19 cellular contexts compared by ENCODE assay signal in genomic region chr16:83040174-83040573, GRCh38.
DNase-seq lines count a peak whose midpoint lies in the region; TF ChIP-seq lines count a peak whose summit lies in the region.
"Had no signal": no experiment of that assay in that cellular context is flagged by ENCODE, and none has a peak within 500 bp of the region (broad histone marks: within the 10 kb centered on the region; RNA-seq: fewer than 3 reads in every experiment).

No MANE protein-coding gene starts in this region.

- no peak overlapping the region for H3K4me3 Mint-ChIP-seq in nephron progenitor cell
- H3K4me3 Mint-ChIP-seq: nephron had no signal

- H3K23ac ChIP-seq in mesenchymal stem cell (ENCODE audit: low read length in 2 of 2): no peak overlapping the region

- no peak overlapping the region for H3K4me2 ChIP-seq in mesenchymal stem cell (ENCODE audit: low read length, poor library complexity, severe bottlenecking)

- no peak overlapping the region for H3K27ac Mint-ChIP-seq in nephron progenitor cell
- H3K27ac Mint-ChIP-seq: nephron had no signal

- H3K4me3 ChIP-seq in GM12865 (ENCODE audit: low read depth, low read length) (no peak overlapping the region), choroid plexus epithelial cell (ENCODE audit: low read depth, low read length) (no peak overlapping the region), mesenchymal stem cell (ENCODE audit: insufficient read depth in 1 of 2, low read depth in 1 of 2, low read length in 2 of 2) (no peak overlapping the region), adrenal gland (no peak overlapping the region)
- H3K4me3 ChIP-seq: colonic mucosa had no signal

- 54% methylated on average over 4 of the region's 4 CpGs for WGBS in mesenchymal stem cell
- 62 to 73% (median 66%) methylated on average over 4 of the region's 4 CpGs for WGBS in adrenal gland, 4 donors

- H3K9me3 Mint-ChIP-seq in nephron progenitor cell: peaks cover 4% of the 10 kb centered on the region
- H3K9me3 Mint-ChIP-seq: nephron had no signal

- H3K27ac ChIP-seq in mesenchymal stem cell (ENCODE audit: low read length, poor library complexity, severe bottlenecking) (no peak overlapping the region), adrenal gland (no peak overlapping the region)
- H3K27ac ChIP-seq: colonic mucosa had no signal

- peak overlapping the region; percentile 31 for H4K8ac ChIP-seq in mesenchymal stem cell (ENCODE audit: low read length)

- TF ChIP-seq POLR2A in adrenal gland (IDR thresholded peaks at IDR 0.05): no peak

- TF ChIP-seq CTCF in GM12865 (IDR thresholded peaks at IDR 0.05; ENCODE audit: insufficient read depth, low read depth, low read length, missing control alignments) (no peak), choroid plexus epithelial cell (conservative IDR thresholded peaks at IDR 0.05; ENCODE audit: low read depth, low read length) (no peak), nephron progenitor cell (IDR thresholded peaks at IDR 0.05) (no peak), adrenal gland (IDR thresholded peaks at IDR 0.05) (no peak)

- peaks cover 13% of the 10 kb centered on the region for H3K27me3 Mint-ChIP-seq in nephron progenitor cell (ENCODE audit: low read depth, poor library complexity)

- H2AFZ ChIP-seq in mesenchymal stem cell (ENCODE audit: low read depth, low read length): no peak overlapping the region

- H2BK120ac ChIP-seq in mesenchymal stem cell (ENCODE audit: low read depth, low read length): no peak overlapping the region

- no peak overlapping the region for H2AK5ac ChIP-seq in mesenchymal stem cell (ENCODE audit: low read length, severe bottlenecking)

- peak overlapping the region in 1 of 2 experiments; percentile 37 for H3K14ac ChIP-seq in mesenchymal stem cell (ENCODE audit: low read length in 2 of 2)

- H3K79me1 ChIP-seq in mesenchymal stem cell (replicated peaks; ENCODE audit: low read length, poor library complexity, severe bottlenecking): peaks cover 2% of the 10 kb centered on the region

- H3K27me3 ChIP-seq in mesenchymal stem cell (ENCODE audit: control insufficient read depth in 1 of 2, insufficient read depth in 1 of 2, low read length in 2 of 2) (no peaks in the 10 kb centered on the region), adrenal gland (no peaks in the 10 kb centered on the region)
- H3K27me3 ChIP-seq: colonic mucosa had no signal

- no peak overlapping the region for H3K9ac ChIP-seq in mesenchymal stem cell (ENCODE audit: low read length)

- H3K4me1 Mint-ChIP-seq in nephron progenitor cell: no peaks in the 10 kb centered on the region
- H3K4me1 Mint-ChIP-seq: nephron had no signal

- H4K91ac ChIP-seq in mesenchymal stem cell (ENCODE audit: low read length): no peak overlapping the region

- H3K4me1 ChIP-seq in mesenchymal stem cell (ENCODE audit: control insufficient read depth, insufficient read depth, low read depth, low read length) (peaks cover 2% of the 10 kb centered on the region), adrenal gland (replicated peaks in 1 of 2) (no peaks in the 10 kb centered on the region)
- H3K4me1 ChIP-seq: colonic mucosa had no signal

- DNase-seq in GM12865 (ENCODE audit: low read depth) (peak; percentile 1), M059J (ENCODE audit: low read depth) (peak; percentile 89), choroid plexus epithelial cell (ENCODE audit: low read depth) (peak; percentile 41), mesenchymal stem cell (peak; percentile 11), nephron progenitor cell (no peak), NCI-H524 treated with DMSO at 0.1 percent for 48 hours (lab: John Stamatoyannopoulos, UW) (no peak), adrenal gland (no peak), DMS79 treated with DMSO at 0.1 percent for 48 hours (lab: John Stamatoyannopoulos, UW) (no peak)
- DNase-seq: activated CD4-positive, alpha-beta T cell treated with anti-CD3 and anti-CD28 coated beads, Interleukin-2, amount 50 U/mL, for 4 hours; activated naive CD4-positive, alpha-beta T cell treated with Interleukin-2 at 50 U/mL for 16 hours; aorta; Calu3; colonic mucosa; KBM-7; left cardiac atrium; NCI-H1048; NCI-H2081 treated with DMSO at 0.1 percent for 48 hours; stimulated activated CD4-positive, alpha-beta T cell treated with anti-CD3 and anti-CD28 coated beads, Interleukin-2, amount 100 ng/mL, for 24 hours had no signal

- no peaks in the 10 kb centered on the region for H3K9me3 ChIP-seq in mesenchymal stem cell (ENCODE audit: control insufficient read depth, low read length)
- no peaks in the 10 kb centered on the region for H3K9me3 ChIP-seq in adrenal gland (replicated peaks in 1 of 3)
- H3K9me3 ChIP-seq: colonic mucosa had no signal

- H3K4ac ChIP-seq in mesenchymal stem cell (ENCODE audit: low read depth in 1 of 2, low read length in 2 of 2): no peak overlapping the region

- intact Hi-C loops in adrenal gland (cut with DNase I): no loop called here

- no peak overlapping the region for H2BK15ac ChIP-seq in mesenchymal stem cell (ENCODE audit: low read depth, poor library complexity, severe bottlenecking)

- H3K36me3 Mint-ChIP-seq in nephron progenitor cell (ENCODE audit: low read depth): no peaks in the 10 kb centered on the region

- H2BK12ac ChIP-seq in mesenchymal stem cell (ENCODE audit: low read length in 2 of 2): no peak overlapping the region

- no peak overlapping the region for H3K18ac ChIP-seq in mesenchymal stem cell (ENCODE audit: low read depth in 1 of 2, low read length in 2 of 2)

- H3K36me3 ChIP-seq in mesenchymal stem cell (ENCODE audit: control insufficient read depth in 1 of 2, insufficient read depth in 2 of 2, low read depth in 1 of 2, low read length in 2 of 2): peaks cover 0 to 3% of the 10 kb centered on the region in 2 experiments
- no peaks in the 10 kb centered on the region for H3K36me3 ChIP-seq in adrenal gland (replicated peaks in 1 of 2)
- H3K36me3 ChIP-seq: colonic mucosa had no signal

- no peak overlapping the region for H2BK5ac ChIP-seq in mesenchymal stem cell (ENCODE audit: low read depth, low read length, poor library complexity, severe bottlenecking)

Comparison
In these comparisons a context has a peak if more than half of its experiments do, and no peak if none do; other contexts are left out.
1. DNase-seq: peak in GM12865 (single experiment), M059J (single experiment), choroid plexus epithelial cell (single experiment) and mesenchymal stem cell (single experiment); none in nephron progenitor cell (single experiment), NCI-H524 treated with DMSO at 0.1 percent for 48 hours (single experiment), adrenal gland (0 of 7) and DMS79 treated with DMSO at 0.1 percent for 48 hours (single experiment).